In the genomic region with DNA sequence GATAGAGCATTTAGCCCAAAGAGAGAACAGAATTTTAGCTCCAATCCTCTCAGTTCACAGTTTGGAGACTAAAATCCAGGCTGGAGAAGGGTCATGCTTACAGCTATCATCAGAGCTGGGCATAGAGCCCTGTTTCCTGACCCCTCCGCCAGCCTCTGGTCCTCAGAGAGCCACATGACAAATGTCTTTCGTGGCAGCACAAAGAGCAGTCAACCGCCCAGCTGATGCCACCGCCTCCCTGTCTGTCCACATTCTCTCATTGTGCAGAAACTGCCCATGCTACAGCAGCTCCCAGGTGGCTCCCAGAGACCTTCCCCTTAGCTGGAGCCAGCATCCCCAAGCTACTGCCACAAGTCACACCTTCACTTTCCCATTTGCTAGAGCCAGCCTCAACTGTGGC, we compare ENCODE assay signal across 31 cellular contexts. TPM values are rescaled to one million over a fixed set of nuclear protein-coding genes. Genes with fewer than 3 reads are reported as not detected.
"Had no signal": no experiment of that assay in that cellular context is flagged by ENCODE, and none has a peak within 500 bp of the region (broad histone marks: within the 10 kb centered on the region; RNA-seq: fewer than 3 reads in every experiment).

No MANE protein-coding gene starts in this region.

- H3K27ac ChIP-seq: ascending aorta, esophagus muscularis mucosa, foreskin keratinocyte, gastrocnemius medialis had no signal

- ATAC-seq: activated CD4-positive, alpha-beta T cell treated with anti-CD3 and anti-CD28 coated beads for 36 hours; activated CD8-positive, alpha-beta memory T cell treated with anti-CD3 and anti-CD28 coated beads, Interleukin-2, amount 10 ng/mL, durations not matched to agents 7 days and 5 days; activated CD8-positive, alpha-beta T cell treated with anti-CD3 and anti-CD28 coated beads, Interleukin-2, amount 10 ng/mL, durations not matched to agents 7 days and 5 days; activated naive CD8-positive, alpha-beta T cell treated with anti-CD3 and anti-CD28 coated beads, Interleukin-2, amount 50 U/mL, for 24 hours; effector memory CD8-positive, alpha-beta T cell; foreskin keratinocyte; gastrocnemius medialis had no signal

- H3K27me3 ChIP-seq: ascending aorta had no signal

- DNase-seq: activated CD4-positive, alpha-beta memory T cell treated with anti-CD3 and anti-CD28 coated beads for 36 hours; activated CD4-positive, alpha-beta T cell treated with anti-CD3 and anti-CD28 coated beads for 36 hours; activated CD4-positive, alpha-beta T cell treated with anti-CD3 and anti-CD28 coated beads, Interleukin-2, amount 10 ng/mL, durations not matched to agents 24 days and 14 days; activated CD4-positive, CD25-positive, alpha-beta regulatory T cell; activated CD4-positive, CD25-positive, alpha-beta regulatory T cell treated with anti-CD3 and anti-CD28 coated beads, Interleukin-2, amount 50 U/mL, for 72 hours; activated CD8-positive, alpha-beta memory T cell treated with anti-CD3 and anti-CD28 coated beads, Interleukin-2, amount 10 ng/mL, durations not matched to agents 7 days and 5 days; activated CD8-positive, alpha-beta memory T cell treated with anti-CD3 and anti-CD28 coated beads, Interleukin-2, amount 50 U/mL, for 4 hours; activated CD8-positive, alpha-beta T cell treated with anti-CD3 and anti-CD28 coated beads, Interleukin-2, amount 10 ng/mL, durations not matched to agents 7 days and 5 days; activated effector memory CD4-positive, alpha-beta T cell treated with anti-CD3 and anti-CD28 coated beads, Interleukin-2, amount 50 U/mL, for 16 hours; activated naive CD4-positive, alpha-beta T cell treated with anti-CD3 and anti-CD28 coated beads for 36 hours; activated naive CD8-positive, alpha-beta T cell treated with anti-CD3 and anti-CD28 coated beads for 36 hours; activated naive CD8-positive, alpha-beta T cell treated with anti-CD3 and anti-CD28 coated beads, Interleukin-2, amount 50 U/mL, for 24 hours; activated T-cell treated with anti-CD3 and anti-CD28 coated beads, Interleukin-2, amount 50 U/mL, for 1 hour; activated T-cell treated with anti-CD3 and anti-CD28 coated beads, Interleukin-2, amount 50 U/mL, for 48 hours; caudate nucleus; cortex of kidney; dermis blood vessel endothelial cell; effector CD4-positive, alpha-beta T cell; effector memory CD8-positive, alpha-beta T cell; erythroblast; foreskin keratinocyte; gastrocnemius medialis; T-helper 2 cell had no signal

- H3K4me1 ChIP-seq: gastrocnemius medialis had no signal

- H3K9me3 ChIP-seq: ascending aorta, esophagus muscularis mucosa, gastrocnemius medialis had no signal

- H3K4me3 ChIP-seq: ascending aorta, esophagus muscularis mucosa, gastrocnemius medialis had no signal

- H3K36me3 ChIP-seq: ascending aorta, esophagus muscularis mucosa, gastrocnemius medialis had no signal

RNA-seq across cellular contexts. Expression of gene KCNK3, which starts 7.6 kb away (rescaled TPM):
- total RNA-seq: activated CD4-positive, alpha-beta memory T cell treated with anti-CD3 and anti-CD28 coated beads for 36 hours; activated CD4-positive, alpha-beta T cell treated with anti-CD3 and anti-CD28 coated beads for 36 hours; activated CD4-positive, alpha-beta T cell treated with anti-CD3 and anti-CD28 coated beads, Interleukin-2, amount 10 ng/mL, durations not matched to agents 24 days and 14 days; activated CD8-positive, alpha-beta memory T cell treated with anti-CD3 and anti-CD28 coated beads for 36 hours; activated CD8-positive, alpha-beta memory T cell treated with anti-CD3 and anti-CD28 coated beads, Interleukin-2, amount 10 ng/mL, durations not matched to agents 7 days and 5 days; activated CD8-positive, alpha-beta T cell treated with anti-CD3 and anti-CD28 coated beads, Interleukin-2, amount 10 ng/mL, durations not matched to agents 7 days and 5 days; activated naive CD4-positive, alpha-beta T cell treated with anti-CD3 and anti-CD28 coated beads for 36 hours; activated naive CD8-positive, alpha-beta T cell treated with anti-CD3 and anti-CD28 coated beads for 36 hours; activated T-helper 1 cell treated with anti-CD3 and anti-CD28 coated beads, Interleukin-12 subunit alpha, Interleukin-12 subunit beta, Interleukin-2, Interleukin-4 antibody, amounts not matched to agents 30 ng/mL and 10 ng/mL and 1 ng/mL, durations not matched to agents 14 hours and 24 hours and 36 hours; activated T-helper 2 cell treated with anti-CD3 and anti-CD28 coated beads, Interferon-gamma antibody, Interleukin-2, Interleukin-4, amounts not matched to agents 10 μg/mL and 5 μg/mL and 100 μg/mL, durations not matched to agents 14 hours and 24 hours and 36 hours; bronchial epithelial cell; foreskin keratinocyte; T-helper 1 cell treated with Interleukin-12 subunit alpha and Interleukin-12 subunit beta and Interleukin-4 antibody, amounts not matched to agents 30 ng/mL and 1 ng/mL, for 36 hours had no signal
- polyA plus RNA-seq: foreskin keratinocyte had no signal

RNA-seq across cellular contexts. Expression of gene CIB4, which starts 58.9 kb away (rescaled TPM):
- total RNA-seq: activated CD4-positive, alpha-beta memory T cell treated with anti-CD3 and anti-CD28 coated beads for 36 hours; activated CD4-positive, alpha-beta T cell treated with anti-CD3 and anti-CD28 coated beads for 36 hours; activated CD4-positive, alpha-beta T cell treated with anti-CD3 and anti-CD28 coated beads, Interleukin-2, amount 10 ng/mL, durations not matched to agents 24 days and 14 days; activated CD8-positive, alpha-beta memory T cell treated with anti-CD3 and anti-CD28 coated beads for 36 hours; activated CD8-positive, alpha-beta memory T cell treated with anti-CD3 and anti-CD28 coated beads, Interleukin-2, amount 10 ng/mL, durations not matched to agents 7 days and 5 days; activated CD8-positive, alpha-beta T cell treated with anti-CD3 and anti-CD28 coated beads, Interleukin-2, amount 10 ng/mL, durations not matched to agents 7 days and 5 days; activated naive CD4-positive, alpha-beta T cell treated with anti-CD3 and anti-CD28 coated beads for 36 hours; activated naive CD8-positive, alpha-beta T cell treated with anti-CD3 and anti-CD28 coated beads for 36 hours; activated T-helper 1 cell treated with anti-CD3 and anti-CD28 coated beads, Interleukin-12 subunit alpha, Interleukin-12 subunit beta, Interleukin-2, Interleukin-4 antibody, amounts not matched to agents 30 ng/mL and 10 ng/mL and 1 ng/mL, durations not matched to agents 14 hours and 24 hours and 36 hours; activated T-helper 2 cell treated with anti-CD3 and anti-CD28 coated beads, Interferon-gamma antibody, Interleukin-2, Interleukin-4, amounts not matched to agents 10 μg/mL and 5 μg/mL and 100 μg/mL, durations not matched to agents 14 hours and 24 hours and 36 hours; ascending aorta; bronchial epithelial cell; chondrocyte; dermis blood vessel endothelial cell; esophagus muscularis mucosa; foreskin keratinocyte; gastrocnemius medialis; T-helper 1 cell treated with Interleukin-12 subunit alpha and Interleukin-12 subunit beta and Interleukin-4 antibody, amounts not matched to agents 30 ng/mL and 1 ng/mL, for 36 hours had no signal
- polyA plus RNA-seq: foreskin keratinocyte had no signal
